Comparison of ENCODE assay signal across 8 cellular contexts in the genomic region with DNA sequence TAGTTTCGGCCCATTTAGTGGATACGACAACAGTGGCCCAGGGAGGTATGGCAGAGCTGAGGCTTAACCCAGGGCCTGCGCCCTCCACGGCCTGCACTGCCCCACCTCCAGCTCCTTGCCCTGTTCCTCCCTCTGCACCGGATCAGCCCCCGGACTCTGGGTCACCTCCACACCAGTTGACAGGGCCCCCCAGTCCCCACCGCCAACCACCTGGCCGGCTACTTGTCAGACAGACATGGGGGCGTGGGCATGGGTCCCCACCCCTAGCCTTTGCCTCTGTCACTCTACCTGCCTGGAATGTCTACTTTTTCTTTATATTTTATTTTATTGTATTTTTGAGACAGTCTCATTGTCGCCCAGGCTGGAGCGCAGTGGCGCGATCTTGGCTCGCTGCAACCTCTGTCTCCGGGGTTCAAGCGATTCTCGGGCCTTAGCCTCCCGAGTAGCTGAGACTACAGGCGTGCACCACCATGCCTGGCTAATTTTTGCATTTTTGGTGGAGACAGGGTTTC. TPM values are rescaled to one million over a fixed set of nuclear protein-coding genes. Genes with fewer than 3 reads are reported as not detected.
DNase-seq lines count a peak whose midpoint lies in the region; ATAC-seq and TF ChIP-seq lines count a peak whose summit lies in the region.

No MANE protein-coding gene starts in this region.

- CTCF ChIA-PET in activated B cell treated with CpG ODN at 0.5 μM for 24 hours (lab: Charles Lee): interaction anchor here (1.6 kb wide), 1 partner anchor 21 kb away, joined by 5 read pairs; no protein-coding TSS in a partner anchor

- peak overlapping the region; percentile 89 for H3K4me3 ChIP-seq in GM06990 (replicated peaks; ENCODE audit: low read depth, low read length)
- H3K4me3 ChIP-seq in foreskin fibroblast (ENCODE audit: low read depth in 1 of 2, low read length in 2 of 2): peak overlapping the region; percentile 70 to 76

- ATAC-seq in activated B cell treated with CpG ODN at 0.5 μM for 24 hours (ENCODE audit: low read depth) (no peak), omental fat pad (ENCODE audit: low FRiP score) (no peak)

- H3K27me3 ChIP-seq in GM06990 (replicated peaks; ENCODE audit: control insufficient read depth, insufficient read depth, low read length): no peaks in the 10 kb centered on the region

- no peak for DNase-seq in GM06990 (ENCODE audit: extremely low read depth, insufficient read length)
- peak; percentile 33 for DNase-seq in activated B cell treated with CpG ODN at 0.5 μM for 24 hours
- no peak for DNase-seq in foreskin fibroblast
- DNase-seq in posterior vena cava (ENCODE audit: low spot score): peak; percentile 78
- no peak for DNase-seq in cerebellar nuclear complex (lab: John Stamatoyannopoulos, UW)
- DNase-seq in AG20443 (ENCODE audit: low spot score): no peak
- no peak for DNase-seq in NCI-H82 treated with DMSO at 0.1 percent for 48 hours (lab: John Stamatoyannopoulos, UW; ENCODE audit: unreplicated experiment)
- DNase-seq in omental fat pad (ENCODE audit: low spot score): no peak

- H3K36me3 Mint-ChIP-seq in activated B cell treated with CpG ODN at 0.5 μM for 24 hours (ENCODE audit: low read depth): peaks cover 26% of the 10 kb centered on the region

- H3K4me3 Mint-ChIP-seq in activated B cell treated with CpG ODN at 0.5 μM for 24 hours: peak overlapping the region; percentile 93

- TF ChIP-seq CTCF in GM06990 (IDR thresholded peaks at IDR 0.05; ENCODE audit: insufficient read depth, low read length, poor library complexity, severe bottlenecking): no peak
- TF ChIP-seq CTCF in activated B cell treated with CpG ODN at 0.5 μM for 24 hours (IDR thresholded peaks at IDR 0.05): no peak
- no peak for TF ChIP-seq CTCF in foreskin fibroblast (IDR thresholded peaks at IDR 0.05; ENCODE audit: low read depth, low read length)
- TF ChIP-seq CTCF in omental fat pad (IDR thresholded peaks at IDR 0.05): no peak

- H3K36me3 ChIP-seq in GM06990 (ENCODE audit: control insufficient read depth, insufficient read depth, low read length): peaks cover 16% of the 10 kb centered on the region

- intact Hi-C loops in activated B cell treated with CpG ODN at 0.5 μM for 24 hours (cut with micrococcal nuclease): loop anchor here (10.0 kb wide), 3 partner anchors 349 to 1711 kb away; partner anchors contain the start of genes FASN and P4HB
- intact Hi-C loops in posterior vena cava (cut with DNase I): no loop called here

- POLR2A ChIA-PET in activated B cell treated with CpG ODN at 0.5 μM for 24 hours (lab: Charles Lee): interaction anchor here (0.6 to 14.0 kb wide), 15 partner anchors 9 to 293 kb away, joined by 3 to 188 read pairs (median 8); partner anchors contain the start of genes BAHCC1, CEP131, FAAP100 and NDUFAF8

- peaks cover 52% of the 10 kb centered on the region for H3K4me1 Mint-ChIP-seq in activated B cell treated with CpG ODN at 0.5 μM for 24 hours

- peak overlapping the region; percentile 95 for H3K27ac Mint-ChIP-seq in activated B cell treated with CpG ODN at 0.5 μM for 24 hours

- no peaks in the 10 kb centered on the region for H3K27me3 Mint-ChIP-seq in activated B cell treated with CpG ODN at 0.5 μM for 24 hours

- no peaks in the 10 kb centered on the region for H3K9me3 Mint-ChIP-seq in activated B cell treated with CpG ODN at 0.5 μM for 24 hours

RNA-seq across cellular contexts. Expression of gene ACTG1, which starts 3.0 kb away (rescaled TPM):
- total RNA-seq in activated B cell treated with CpG ODN at 0.5 μM for 24 hours (2,863 and 2,949 TPM in 2 replicates), posterior vena cava (1,000 to 10,000 TPM; 1,410 to 1,809 TPM), omental fat pad (1,000 to 10,000 TPM; 1,930 to 4,437 (median 3,125) TPM)

RNA-seq across cellular contexts. Expression of gene FSCN2, which starts 12.6 kb away (rescaled TPM):
- total RNA-seq in activated B cell treated with CpG ODN at 0.5 μM for 24 hours: 3.2 and 5.5 TPM in 2 replicates
- 1 to 10 TPM; 1.6 to 2.0 TPM for total RNA-seq in posterior vena cava
- under 1 TPM in 3 of 4 donors, not detected in 1; 0.31 to 0.95 (median 0.36) TPM for total RNA-seq in omental fat pad

RNA-seq across cellular contexts. Expression of gene FAAP100, which starts 36.6 kb away (rescaled TPM):
- 42.6 and 48.2 TPM in 2 replicates for total RNA-seq in activated B cell treated with CpG ODN at 0.5 μM for 24 hours
- 10 to 100 TPM; 18.9 TPM for total RNA-seq in posterior vena cava
- total RNA-seq in omental fat pad: 10 to 100 TPM; 13.9 to 28.0 (median 22.8) TPM

Comparison
In these comparisons a context has a peak if more than half of its experiments do, and no peak if none do; other contexts are left out.
1. DNase-seq: peak in activated B cell treated with CpG ODN at 0.5 μM for 24 hours (single experiment) and posterior vena cava (single experiment); none in GM06990 (single experiment), foreskin fibroblast (0 of 2), cerebellar nuclear complex (0 of 2), AG20443 (single experiment), NCI-H82 treated with DMSO at 0.1 percent for 48 hours (single experiment) and omental fat pad (single experiment).